8 cellular contexts compared by ENCODE assay signal in genomic region chr3:19948192-19948591, GRCh38. TPM values are rescaled to one million over a fixed set of nuclear protein-coding genes. Genes with fewer than 3 reads are reported as not detected.
DNase-seq lines count a peak whose midpoint lies in the region; ATAC-seq and TF ChIP-seq lines count a peak whose summit lies in the region.

No MANE protein-coding gene starts in this region.

- H3K4me3 Mint-ChIP-seq in activated T-helper 17 cell treated with anti-CD3 and anti-CD28 coated beads, Interleukin-2, amount 50 U/mL, for 72 hours: peak overlapping the region; percentile 82
- peak overlapping the region; percentile 97 for H3K4me3 Mint-ChIP-seq in stimulated activated effector memory CD8-positive, alpha-beta T cell treated with anti-CD3 and anti-CD28 coated beads, Interleukin-12 subunit alpha, Interleukin-12 subunit beta, amount 100 ng/mL, for 72 hours

- ATAC-seq in activated T-helper 17 cell treated with anti-CD3 and anti-CD28 coated beads, Interleukin-2, amount 50 U/mL, for 72 hours (replicated peaks): no peak
- ATAC-seq in stimulated activated effector memory CD8-positive, alpha-beta T cell treated with anti-CD3 and anti-CD28 coated beads, Interleukin-12 subunit alpha, Interleukin-12 subunit beta, amount 100 ng/mL, for 72 hours: no peak
- ATAC-seq in esophagus mucosa (no peak), GM21515 (IDR thresholded peaks at IDR 0.05; ENCODE audit: unreplicated experiment) (no peak), HG02938 (IDR thresholded peaks at IDR 0.05; ENCODE audit: unreplicated experiment) (no peak), GM21529 (IDR thresholded peaks at IDR 0.05; ENCODE audit: unreplicated experiment) (no peak)

- H3K4me3 ChIP-seq in HFF-Myc (replicated peaks; ENCODE audit: low read depth, low read length) (peak overlapping the region; percentile 82), iPS-11a (ENCODE audit: low read depth, low read length) (peak overlapping the region; percentile 77)

- peaks cover 64% of the 10 kb centered on the region for H3K36me3 Mint-ChIP-seq in activated T-helper 17 cell treated with anti-CD3 and anti-CD28 coated beads, Interleukin-2, amount 50 U/mL, for 72 hours (ENCODE audit: low read depth)
- H3K36me3 Mint-ChIP-seq in stimulated activated effector memory CD8-positive, alpha-beta T cell treated with anti-CD3 and anti-CD28 coated beads, Interleukin-12 subunit alpha, Interleukin-12 subunit beta, amount 100 ng/mL, for 72 hours: peaks cover 67% of the 10 kb centered on the region

- no peaks in the 10 kb centered on the region for H3K27me3 Mint-ChIP-seq in activated T-helper 17 cell treated with anti-CD3 and anti-CD28 coated beads, Interleukin-2, amount 50 U/mL, for 72 hours

- peak overlapping the region; percentile 92 for H3K27ac Mint-ChIP-seq in activated T-helper 17 cell treated with anti-CD3 and anti-CD28 coated beads, Interleukin-2, amount 50 U/mL, for 72 hours
- peak overlapping the region; percentile 99 for H3K27ac Mint-ChIP-seq in stimulated activated effector memory CD8-positive, alpha-beta T cell treated with anti-CD3 and anti-CD28 coated beads, Interleukin-12 subunit alpha, Interleukin-12 subunit beta, amount 100 ng/mL, for 72 hours

- no peaks in the 10 kb centered on the region for H3K9me3 Mint-ChIP-seq in activated T-helper 17 cell treated with anti-CD3 and anti-CD28 coated beads, Interleukin-2, amount 50 U/mL, for 72 hours
- no peaks in the 10 kb centered on the region for H3K9me3 Mint-ChIP-seq in stimulated activated effector memory CD8-positive, alpha-beta T cell treated with anti-CD3 and anti-CD28 coated beads, Interleukin-12 subunit alpha, Interleukin-12 subunit beta, amount 100 ng/mL, for 72 hours

- no peak for DNase-seq in HFF-Myc (ENCODE audit: extremely low read depth, low read depth)
- no peak for DNase-seq in stimulated activated effector memory CD8-positive, alpha-beta T cell treated with anti-CD3 and anti-CD28 coated beads, Interleukin-12 subunit alpha, Interleukin-12 subunit beta, amount 100 ng/mL, for 72 hours (ENCODE audit: low spot score in 2 of 2)

- peaks cover 14% of the 10 kb centered on the region for H3K4me1 Mint-ChIP-seq in activated T-helper 17 cell treated with anti-CD3 and anti-CD28 coated beads, Interleukin-2, amount 50 U/mL, for 72 hours
- peaks cover 44% of the 10 kb centered on the region for H3K4me1 Mint-ChIP-seq in stimulated activated effector memory CD8-positive, alpha-beta T cell treated with anti-CD3 and anti-CD28 coated beads, Interleukin-12 subunit alpha, Interleukin-12 subunit beta, amount 100 ng/mL, for 72 hours

- TF ChIP-seq CTCF in HFF-Myc (IDR thresholded peaks at IDR 0.05; ENCODE audit: low read depth, low read length, missing control alignments): no peak

RNA-seq across cellular contexts. Expression of gene RAB5A, which starts 1.3 kb away (rescaled TPM):
- total RNA-seq in activated T-helper 17 cell treated with anti-CD3 and anti-CD28 coated beads, Interleukin-2, amount 50 U/mL, for 72 hours: 10 to 100 TPM; 53.6 to 55.7 TPM
- total RNA-seq in esophagus mucosa: 55.0 TPM

RNA-seq across cellular contexts. Expression of gene EFHB, which starts 14.2 kb away (rescaled TPM):
- total RNA-seq in activated T-helper 17 cell treated with anti-CD3 and anti-CD28 coated beads, Interleukin-2, amount 50 U/mL, for 72 hours: under 1 TPM; 0.58 to 0.86 TPM
- total RNA-seq in esophagus mucosa: not detected
